In genomic region chr9:136885950-136886578, GRCh38 we compare ENCODE assay signal across 8 cellular contexts. TPM values are rescaled to one million over a fixed set of nuclear protein-coding genes. Genes with fewer than 3 reads are reported as not detected.
DNase-seq lines count a peak whose midpoint lies in the region; ATAC-seq and TF ChIP-seq lines count a peak whose summit lies in the region.

TSS of gene TRAF2 (plus strand) at chr9:136886516. CDS start at chr9:136898741, 12,225 bp downstream.

- peaks cover 16 to 24% (median 21%) of the 10 kb centered on the region in 3 donors for H3K4me1 Mint-ChIP-seq in IgD-negative memory B cell

- no peak for TF ChIP-seq CTCF in mucosa of descending colon (IDR thresholded peaks at IDR 0.05)

- peak within 1 kb of the TSS; percentile 46 for H3K27ac ChIP-seq in epithelial cell of prostate

- H3K36me3 Mint-ChIP-seq in IgD-negative memory B cell = no peaks in the 10 kb centered on the region

- peak within 1 kb of the TSS; percentile 90 to 96 (median 95) for H3K27ac Mint-ChIP-seq in IgD-negative memory B cell

- H3K4me3 ChIP-seq in mucosa of descending colon = peak within 1 kb of the TSS; percentile 50

- H3K4me1 ChIP-seq in mucosa of descending colon (ENCODE audit: low read depth) = peaks cover 21% of the 10 kb centered on the region

- H3K9me3 ChIP-seq in mucosa of descending colon = no peaks in the 10 kb centered on the region

- DNase-seq in DMS114 treated with DMSO at 0.1 percent for 48 hours (lab: John Stamatoyannopoulos, UW; ENCODE audit: unreplicated experiment) (peak; percentile 88), OCI-M1 (lab: John Stamatoyannopoulos, UW) (peak; percentile 99), activated T-cell treated with anti-CD3 and anti-CD28 coated beads for 24 hours (ENCODE audit: low read depth) (peak; percentile 97), epithelial cell of prostate (ENCODE audit: low read depth, low spot score) (peak; percentile 98), mucosa of descending colon (peak; percentile 98 to 100 (median 99))
- peak; percentile 88 to 96 for DNase-seq in stimulated activated CD8-positive, alpha-beta memory T cell treated with anti-CD3 and anti-CD28 coated beads, Interleukin-4, amount 100 ng/mL, for 1 hour (ENCODE audit: low read depth in 2 of 2, low spot score in 1 of 2)

- no peaks in the 10 kb centered on the region for H3K27me3 Mint-ChIP-seq in IgD-negative memory B cell

- H3K36me3 ChIP-seq in mucosa of descending colon (ENCODE audit: low read depth) = no peaks in the 10 kb centered on the region

- no peaks in the 10 kb centered on the region for H3K9me3 Mint-ChIP-seq in IgD-negative memory B cell

- ATAC-seq in GM21529 (IDR thresholded peaks at IDR 0.05; ENCODE audit: unreplicated experiment) (peak; percentile 79), mucosa of descending colon (peak; percentile 92)

- intact Hi-C loops in mucosa of descending colon (cut with DNase I, micrococcal nuclease) = no loop called here

- H3K4me3 Mint-ChIP-seq in IgD-negative memory B cell = peak within 1 kb of the TSS; percentile 85 to 96 (median 94)

RNA-seq across cellular contexts. Expression of gene TRAF2, which starts in this region (rescaled TPM):
- polyA plus RNA-seq in IgD-negative memory B cell = 42.8 TPM
- total RNA-seq in mucosa of descending colon = 10 to 100 TPM; 19.6 to 28.2 (median 21.1) TPM

Comparison
In these comparisons a context has a peak if more than half of its experiments do, and no peak if none do; other contexts are left out.
1. Peak in every context shown above with its lines: DNase-seq, ATAC-seq, H3K4me3 ChIP-seq and H3K27ac ChIP-seq.